11 cellular contexts compared by ENCODE assay signal in the genomic region with DNA sequence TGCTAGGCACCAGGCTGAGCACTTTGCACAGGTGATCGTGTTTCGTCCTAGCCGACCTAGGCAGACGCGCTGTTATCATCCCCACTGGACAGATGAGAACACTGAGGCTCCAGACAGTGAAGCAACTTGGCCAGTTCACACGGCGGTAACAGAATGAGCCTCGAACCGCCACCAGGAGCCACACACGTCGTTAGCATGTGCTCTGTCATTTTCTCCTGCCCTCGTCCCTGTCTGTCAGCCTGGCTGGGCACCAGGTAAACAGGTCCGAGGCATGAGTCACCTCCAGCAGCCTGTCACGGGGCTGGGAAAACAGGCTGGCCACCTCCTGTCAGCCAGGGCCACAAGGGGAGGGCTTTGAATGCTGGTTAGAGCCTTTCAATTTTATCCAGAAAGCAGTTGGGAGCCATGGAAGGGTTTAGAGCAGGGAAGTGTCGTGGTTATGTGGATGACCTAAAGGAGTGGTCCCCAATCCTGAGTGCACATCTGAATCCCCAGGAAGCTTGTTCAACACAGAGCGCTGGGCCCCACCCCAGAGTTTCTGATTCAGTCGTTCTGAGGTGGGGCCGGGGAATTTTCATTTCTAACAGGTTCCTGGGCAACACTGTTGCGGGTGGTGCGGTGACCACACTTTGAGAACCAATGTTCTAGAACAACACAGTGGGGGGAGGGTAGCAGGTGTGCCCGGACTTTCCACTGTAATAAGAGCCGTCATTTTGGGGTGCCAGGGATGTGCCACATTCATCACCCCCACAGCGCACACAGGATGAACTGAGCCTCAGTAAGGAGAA. TPM values are rescaled to one million over a fixed set of nuclear protein-coding genes. Genes with fewer than 3 reads are reported as not detected.
DNase-seq lines count a peak whose midpoint lies in the region; ATAC-seq and TF ChIP-seq lines count a peak whose summit lies in the region.
"Had no signal": no experiment of that assay in that cellular context is flagged by ENCODE, and none has a peak within 500 bp of the region (broad histone marks: within the 10 kb centered on the region; RNA-seq: fewer than 3 reads in every experiment).

No MANE protein-coding gene starts in this region.

- H3K9me3 Mint-ChIP-seq in osteocyte (ENCODE audit: unreplicated experiment): no peaks in the 10 kb centered on the region
- H3K9me3 Mint-ChIP-seq: activated naive CD4-positive, alpha-beta T cell treated with anti-CD3 and anti-CD28 coated beads for 36 hours had no signal

- peak overlapping the region; percentile 98 for H3K27ac Mint-ChIP-seq in osteocyte (ENCODE audit: unreplicated experiment)
- H3K27ac Mint-ChIP-seq: activated naive CD4-positive, alpha-beta T cell treated with anti-CD3 and anti-CD28 coated beads for 36 hours had no signal

- H3K4me3 ChIP-seq in AG10803 (ENCODE audit: low read length): no peak overlapping the region
- H3K4me3 ChIP-seq in MG63: no peak overlapping the region
- H3K4me3 ChIP-seq: BLaER1 had no signal

- H3K9me3 ChIP-seq in MG63: no peaks in the 10 kb centered on the region
- H3K9me3 ChIP-seq: BLaER1 had no signal

- no peaks in the 10 kb centered on the region for H3K36me3 Mint-ChIP-seq in osteocyte (ENCODE audit: unreplicated experiment)

- H3K4me3 Mint-ChIP-seq in osteocyte (ENCODE audit: unreplicated experiment): no peak overlapping the region
- H3K4me3 Mint-ChIP-seq: activated naive CD4-positive, alpha-beta T cell treated with anti-CD3 and anti-CD28 coated beads for 36 hours had no signal

- H3K27me3 Mint-ChIP-seq in osteocyte (ENCODE audit: unreplicated experiment): no peaks in the 10 kb centered on the region

- peaks cover 38% of the 10 kb centered on the region for H3K4me1 Mint-ChIP-seq in osteocyte (ENCODE audit: unreplicated experiment)

- ATAC-seq in esophagus mucosa (peak; percentile 87), HG03460 (IDR thresholded peaks at IDR 0.05; ENCODE audit: unreplicated experiment) (no peak), HG02938 (IDR thresholded peaks at IDR 0.05; ENCODE audit: unreplicated experiment) (no peak)

- no peak for TF ChIP-seq CTCF in AG10803 (conservative IDR thresholded peaks at IDR 0.05; ENCODE audit: low read length)
- no peak for TF ChIP-seq CTCF in osteocyte (IDR thresholded peaks at IDR 0.05)

- no peaks in the 10 kb centered on the region for H3K27me3 ChIP-seq in MG63
- H3K27me3 ChIP-seq: BLaER1 had no signal

- DNase-seq in AG10803 (ENCODE audit: low read depth): peak; percentile 32
- peak; percentile 21 for DNase-seq in MG63
- DNase-seq in osteocyte (ENCODE audit: extremely low spot score, unreplicated experiment): no peak
- DNase-seq in activated naive CD4-positive, alpha-beta T cell treated with anti-CD3 and anti-CD28 coated beads, Interleukin-2, amount 50 U/mL, for 16 hours: no peak
- no peak for DNase-seq in NOMO-1 (lab: John Stamatoyannopoulos, UW; ENCODE audit: unreplicated experiment in 2 of 2)
- DNase-seq: activated naive CD4-positive, alpha-beta T cell treated with anti-CD3 and anti-CD28 coated beads for 36 hours; NCI-H510A had no signal

- no peaks in the 10 kb centered on the region for H3K36me3 ChIP-seq in MG63
- H3K36me3 ChIP-seq: BLaER1 had no signal

RNA-seq across cellular contexts. Expression of gene DUSP1, which starts 39.5 kb away (rescaled TPM):
- total RNA-seq in MG63 (2014; rRNA removed; shearing (Covaris generic); ENCODE audit: low replicate concordance): 80.6 and 99.2 TPM in 2 replicates
- total RNA-seq in esophagus mucosa: 101 TPM
- 201 and 250 TPM in 2 replicates for total RNA-seq in osteocyte

Comparison
In these comparisons a context has a peak if more than half of its experiments do, and no peak if none do; other contexts are left out.
1. DNase-seq: peak in AG10803 (single experiment) and MG63 (single experiment); none in osteocyte (single experiment), activated naive CD4-positive, alpha-beta T cell treated with anti-CD3 and anti-CD28 coated beads, Interleukin-2, amount 50 U/mL, for 16 hours (single experiment) and NOMO-1 (0 of 2).